In genomic region chr5:163306421-163306820, GRCh38 we compare ENCODE assay signal across 9 cellular contexts.
DNase-seq lines count a peak whose midpoint lies in the region; ATAC-seq, FAIRE-seq and TF ChIP-seq lines count a peak whose summit lies in the region.
"Had no signal": no experiment of that assay in that cellular context is flagged by ENCODE, and none has a peak within 500 bp of the region (broad histone marks: within the 10 kb centered on the region; RNA-seq: fewer than 3 reads in every experiment).

No MANE protein-coding gene starts in this region.

- CTCF ChIA-PET in A549 (lab: Yijun Ruan, JAX): interaction anchor here (0.7 to 1.9 kb wide), 7 partner anchors 10 to 245 kb away, joined by 3 to 18 read pairs (median 3); no protein-coding TSS in a partner anchor
- CTCF ChIA-PET in activated CD4-positive, alpha-beta T cell treated with anti-CD3 and anti-CD28 coated beads, Interleukin-2, amount 10 ng/mL, durations not matched to agents 7 days and 5 days (lab: Charles Lee): interaction anchor here (0.7 to 1.5 kb wide), 3 partner anchors 9 to 48 kb away, joined by 3 read pairs; no protein-coding TSS in a partner anchor

- H3K9ac ChIP-seq in OCI-LY3 (ENCODE audit: low read length): no peak overlapping the region

- peak in 1 of 2 experiments; percentile 63; a peak in 3 of 6 replicates for ATAC-seq in A549
- no peak for ATAC-seq in activated T-cell treated with anti-CD3 and anti-CD28 coated beads, Interleukin-2, amount 50 U/mL, for 4 hours
- ATAC-seq: heart left ventricle had no signal

- H3K4me2 ChIP-seq in A549 (no peak overlapping the region), OCI-LY3 (ENCODE audit: low read length) (no peak overlapping the region)

- no peak for FAIRE-seq in A549 (lab: Jason Lieb, UNC)

- H3K9me3 Mint-ChIP-seq in activated T-cell treated with anti-CD3 and anti-CD28 coated beads, Interleukin-2, amount 50 U/mL, for 4 hours: no peaks in the 10 kb centered on the region
- H3K9me3 Mint-ChIP-seq in activated CD4-positive, alpha-beta T cell treated with anti-CD3 and anti-CD28 coated beads, Interleukin-2, amount 10 ng/mL, durations not matched to agents 7 days and 5 days: no peaks in the 10 kb centered on the region

- H3K27ac Mint-ChIP-seq in activated CD4-positive, alpha-beta T cell treated with anti-CD3 and anti-CD28 coated beads, Interleukin-2, amount 10 ng/mL, durations not matched to agents 7 days and 5 days: no peak overlapping the region

- H3K27ac ChIP-seq in A549 (no peak overlapping the region), OCI-LY3 (ENCODE audit: low read length) (no peak overlapping the region), testis (no peak overlapping the region)
- H3K27ac ChIP-seq: heart left ventricle had no signal

- intact Hi-C loops in testis (cut with DNase I; ENCODE audit: low total_unique reads): no loop called here

- H3K9me3 ChIP-seq in A549: no peaks in the 10 kb centered on the region
- H3K9me3 ChIP-seq in OCI-LY3 (ENCODE audit: insufficient read depth, low read length): no peaks in the 10 kb centered on the region
- no peaks in the 10 kb centered on the region for H3K9me3 ChIP-seq in testis
- H3K9me3 ChIP-seq: heart left ventricle had no signal

- no peak overlapping the region for H3K4me3 Mint-ChIP-seq in activated T-cell treated with anti-CD3 and anti-CD28 coated beads, Interleukin-2, amount 50 U/mL, for 4 hours
- no peak overlapping the region for H3K4me3 Mint-ChIP-seq in activated CD4-positive, alpha-beta T cell treated with anti-CD3 and anti-CD28 coated beads, Interleukin-2, amount 10 ng/mL, durations not matched to agents 7 days and 5 days

- no peak overlapping the region for H2AFZ ChIP-seq in OCI-LY3 (ENCODE audit: low read depth, low read length)

- H3K36me3 ChIP-seq in OCI-LY3 (replicated peaks; ENCODE audit: low read depth, low read length): no peaks in the 10 kb centered on the region
- no peaks in the 10 kb centered on the region for H3K36me3 ChIP-seq in testis (ENCODE audit: low read depth, missing control alignments)
- H3K36me3 ChIP-seq: heart left ventricle had no signal

- 4% methylated on average over 2 of the region's 2 CpGs for WGBS in A549 (ENCODE audit: missing lambda C conversion rate)
- WGBS in testis, 2 donors: 68 to 71% methylated on average over 2 of the region's 2 CpGs

- TF ChIP-seq CTCF in A549 (IDR thresholded peaks at IDR 0.05) (peak; percentile 53), GM20000 (IDR thresholded peaks at IDR 0.05; ENCODE audit: extremely low read depth, missing control alignments) (peak; percentile 18), OCI-LY3 (IDR thresholded peaks at IDR 0.05; ENCODE audit: low read depth, low read length) (peak; percentile 68), fibroblast of mammary gland (conservative IDR thresholded peaks at IDR 0.05; ENCODE audit: control insufficient read depth, insufficient read depth, low read depth, low read length) (peak; percentile 28), testis (IDR thresholded peaks at IDR 0.05) (peak in 1 of 3 experiments; percentile 19)

- TF ChIP-seq POLR2A in A549 (IDR thresholded peaks at IDR 0.05; ENCODE audit: low read length) (no peak), testis (IDR thresholded peaks at IDR 0.05) (no peak)

- H3K4me1 ChIP-seq in A549 (no peaks in the 10 kb centered on the region), OCI-LY3 (ENCODE audit: low read length) (no peaks in the 10 kb centered on the region), testis (no peaks in the 10 kb centered on the region)
- H3K4me1 ChIP-seq: heart left ventricle had no signal

- H3K4me3 ChIP-seq in A549 (no peak overlapping the region), OCI-LY3 (ENCODE audit: low read length) (no peak overlapping the region), fibroblast of mammary gland (ENCODE audit: control insufficient read depth, low read depth, low read length) (no peak overlapping the region), testis (no peak overlapping the region)
- H3K4me3 ChIP-seq: heart left ventricle had no signal

- DNase-seq in A549 (ENCODE audit: low read depth in 1 of 2, low spot score in 1 of 2) (peak in 1 of 2 experiments; percentile 47), GM20000 (ENCODE audit: low spot score) (no peak), fibroblast of mammary gland (ENCODE audit: low read depth) (peak; percentile 33), SW 1271 (lab: John Stamatoyannopoulos, UW) (no peak), testis (no peak)
- DNase-seq in activated T-cell treated with anti-CD3 and anti-CD28 coated beads, Interleukin-2, amount 50 U/mL, for 4 hours: no peak
- no peak for DNase-seq in activated CD4-positive, alpha-beta T cell treated with anti-CD3 and anti-CD28 coated beads, Interleukin-2, amount 10 ng/mL, durations not matched to agents 7 days and 5 days
- DNase-seq: heart left ventricle had no signal

- H3K4me1 Mint-ChIP-seq in activated T-cell treated with anti-CD3 and anti-CD28 coated beads, Interleukin-2, amount 50 U/mL, for 4 hours (ENCODE audit: low read depth): no peaks in the 10 kb centered on the region
- no peaks in the 10 kb centered on the region for H3K4me1 Mint-ChIP-seq in activated CD4-positive, alpha-beta T cell treated with anti-CD3 and anti-CD28 coated beads, Interleukin-2, amount 10 ng/mL, durations not matched to agents 7 days and 5 days

- POLR2A ChIA-PET in A549 (lab: Yijun Ruan, JAX): no interaction called here
- POLR2A ChIA-PET in activated CD4-positive, alpha-beta T cell treated with anti-CD3 and anti-CD28 coated beads, Interleukin-2, amount 10 ng/mL, durations not matched to agents 7 days and 5 days (lab: Charles Lee): no interaction called here

- H4K20me1 ChIP-seq in OCI-LY3 (ENCODE audit: insufficient read depth, low read length): no peaks in the 10 kb centered on the region

- H3K27me3 ChIP-seq in OCI-LY3 (ENCODE audit: low read depth, low read length) (no peaks in the 10 kb centered on the region), testis (no peaks in the 10 kb centered on the region)

- TF ChIP-seq EP300 in A549 (IDR thresholded peaks at IDR 0.05): no peak

- H3K36me3 Mint-ChIP-seq in activated T-cell treated with anti-CD3 and anti-CD28 coated beads, Interleukin-2, amount 50 U/mL, for 4 hours (ENCODE audit: insufficient read depth): no peaks in the 10 kb centered on the region
- no peaks in the 10 kb centered on the region for H3K36me3 Mint-ChIP-seq in activated CD4-positive, alpha-beta T cell treated with anti-CD3 and anti-CD28 coated beads, Interleukin-2, amount 10 ng/mL, durations not matched to agents 7 days and 5 days (ENCODE audit: low read depth)

- peak in 1 of 2 experiments; percentile 38; a peak in 2 of 5 replicates for TF ChIP-seq RAD21 in A549 (conservative IDR thresholded peaks at IDR 0.05 in 1 of 2, IDR thresholded peaks at IDR 0.05 in 1 of 2)

- peaks cover 3% of the 10 kb centered on the region for H3K27me3 Mint-ChIP-seq in activated T-cell treated with anti-CD3 and anti-CD28 coated beads, Interleukin-2, amount 50 U/mL, for 4 hours (ENCODE audit: low read depth)
- H3K27me3 Mint-ChIP-seq in activated CD4-positive, alpha-beta T cell treated with anti-CD3 and anti-CD28 coated beads, Interleukin-2, amount 10 ng/mL, durations not matched to agents 7 days and 5 days: no peaks in the 10 kb centered on the region

- no peaks in the 10 kb centered on the region for H3K79me2 ChIP-seq in OCI-LY3 (ENCODE audit: low read length)

TF ChIP-seq in A549, 52 proteins besides CTCF, POLR2A, EP300 and RAD21:
- TF ChIP-seq RFX5 (IDR thresholded peaks at IDR 0.05) (no peak), CEBPB (IDR thresholded peaks at IDR 0.05) (no peak), RNF2 (IDR thresholded peaks at IDR 0.05; ENCODE audit: borderline replicate concordance, low read depth) (no peak), SMC3 (IDR thresholded peaks at IDR 0.05) (peak; percentile 39; the same call in 1 of the 3 replicates), ZFP36 (IDR thresholded peaks at IDR 0.05; ENCODE audit: borderline replicate concordance, partially characterized antibody) (no peak)
- TF ChIP-seq, protein P1, sequence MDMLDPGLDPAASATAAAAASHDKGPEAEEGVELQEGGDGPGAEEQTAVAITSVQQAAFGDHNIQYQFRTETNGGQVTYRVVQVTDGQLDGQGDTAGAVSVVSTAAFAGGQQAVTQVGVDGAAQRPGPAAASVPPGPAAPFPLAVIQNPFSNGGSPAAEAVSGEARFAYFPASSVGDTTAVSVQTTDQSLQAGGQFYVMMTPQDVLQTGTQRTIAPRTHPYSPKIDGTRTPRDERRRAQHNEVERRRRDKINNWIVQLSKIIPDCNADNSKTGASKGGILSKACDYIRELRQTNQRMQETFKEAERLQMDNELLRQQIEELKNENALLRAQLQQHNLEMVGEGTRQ (IDR thresholded peaks at IDR 0.05): no peak
TF ChIP-seq in A549: peak in this region for 1.
